ENCODE assay signal across 8 cellular contexts in genomic region chr9:77177143-77177893, GRCh38. TPM values are rescaled to one million over a fixed set of nuclear protein-coding genes. Genes with fewer than 3 reads are reported as not detected.
DNase-seq lines count a peak whose midpoint lies in the region; ATAC-seq and TF ChIP-seq lines count a peak whose summit lies in the region.

Gene VPS13A, plus strand, starts transcription at chr9:77177534. Its CDS starts 171 bp downstream, at chr9:77177705.

- no peaks in the 10 kb centered on the region for H3K9me3 Mint-ChIP-seq in Caco-2 (ENCODE audit: unreplicated experiment)
- H3K9me3 Mint-ChIP-seq in endodermal cell: no peaks in the 10 kb centered on the region

- H3K4me3 ChIP-seq in Caco-2 (ENCODE audit: low read depth, low read length) (peak within 1 kb of the TSS; percentile 39), endodermal cell (ENCODE audit: low read length) (peak within 1 kb of the TSS; percentile 94)

- H3K27me3 ChIP-seq in Caco-2 (replicated peaks; ENCODE audit: control insufficient read depth, insufficient read depth, low read length): no peaks in the 10 kb centered on the region
- H3K27me3 ChIP-seq in endodermal cell (ENCODE audit: control insufficient read depth, insufficient read depth, low read length, poor library complexity, severe bottlenecking): no peaks in the 10 kb centered on the region

- H3K4me3 Mint-ChIP-seq in Caco-2 (ENCODE audit: unreplicated experiment): peak within 1 kb of the TSS; percentile 75
- peak within 1 kb of the TSS; percentile 91 for H3K4me3 Mint-ChIP-seq in endodermal cell

- H3K36me3 Mint-ChIP-seq in Caco-2 (ENCODE audit: insufficient read depth, unreplicated experiment) (no peaks in the 10 kb centered on the region), endodermal cell (ENCODE audit: low read depth) (no peaks in the 10 kb centered on the region)

- peak within 1 kb of the TSS; percentile 66 for H3K9ac ChIP-seq in endodermal cell (ENCODE audit: extremely low read depth, low read length, poor library complexity, severe bottlenecking)

- no peaks in the 10 kb centered on the region for H3K9me3 ChIP-seq in Caco-2
- no peaks in the 10 kb centered on the region for H3K9me3 ChIP-seq in endodermal cell (ENCODE audit: control insufficient read depth, low read length)

- H3K4me1 Mint-ChIP-seq in Caco-2 (ENCODE audit: low read depth, unreplicated experiment) (no peaks in the 10 kb centered on the region), endodermal cell (peaks cover 27% of the 10 kb centered on the region)

- POLR2A ChIA-PET in Caco-2 (lab: Charles Lee): no interaction called here

- BruUV-seq in Caco-2 (replicated peaks; lab: Mats Ljungman, UMichigan): no TSS peak

- CTCF ChIA-PET in Caco-2 (lab: Charles Lee): no interaction called here

- peak within 1 kb of the TSS; percentile 35 for H3K27ac ChIP-seq in endodermal cell (ENCODE audit: low read depth, low read length)

- H3K4me1 ChIP-seq in Caco-2: no peaks in the 10 kb centered on the region
- H3K4me1 ChIP-seq in endodermal cell (ENCODE audit: control insufficient read depth, insufficient read depth, low read length): peaks cover 3% of the 10 kb centered on the region

- H3K36me3 ChIP-seq in Caco-2 (ENCODE audit: control insufficient read depth, insufficient read depth, low read length) (no peaks in the 10 kb centered on the region), endodermal cell (ENCODE audit: control insufficient read depth, insufficient read depth, low read length) (no peaks in the 10 kb centered on the region)

- peak; percentile 83 to 89 for DNase-seq in Caco-2
- peak; percentile 96 for DNase-seq in HT1080 (ENCODE audit: low read depth)
- peak; percentile 55 to 81 for DNase-seq in NOMO-1 (lab: John Stamatoyannopoulos, UW; ENCODE audit: unreplicated experiment in 2 of 2)
- peak; percentile 82 to 85 for DNase-seq in activated CD8-positive, alpha-beta memory T cell treated with anti-CD3 and anti-CD28 coated beads for 4 hours (ENCODE audit: low read depth in 2 of 2)
- DNase-seq in endodermal cell: peak; percentile 99
- DNase-seq in mesenteric fat pad (ENCODE audit: low spot score): peak; percentile 95
- DNase-seq in stimulated activated CD8-positive, alpha-beta memory T cell treated with anti-CD3 and anti-CD28 coated beads, Interleukin-15, amount 100 ng/mL, for 4 hours (ENCODE audit: low read depth in 2 of 2): peak; percentile 85 to 87

- TF ChIP-seq CTCF in Caco-2 (IDR thresholded peaks at IDR 0.05; ENCODE audit: insufficient read depth in 1 of 2, low read depth in 1 of 2, low read length in 1 of 2, severe bottlenecking in 1 of 2, unreplicated experiment in 1 of 2) (peak in 1 of 2 experiments; percentile 2), endodermal cell (conservative IDR thresholded peaks at IDR 0.05) (peak; percentile 38)

- H3K27ac Mint-ChIP-seq in Caco-2 (ENCODE audit: unreplicated experiment): no peak within 1 kb of the TSS
- H3K27ac Mint-ChIP-seq in endodermal cell: peak within 1 kb of the TSS; percentile 89

- H3K27me3 Mint-ChIP-seq in Caco-2 (ENCODE audit: insufficient read depth, unreplicated experiment): no peaks in the 10 kb centered on the region
- H3K27me3 Mint-ChIP-seq in endodermal cell (ENCODE audit: insufficient read depth): peaks cover 2% of the 10 kb centered on the region

- intact Hi-C loops in Caco-2 (cut with micrococcal nuclease; ENCODE audit: unreplicated experiment): no loop called here

- WGBS in endodermal cell (ENCODE audit: insufficient coverage in 1 of 2, insufficient read length in 1 of 2), 2 experiments: 0 to 1% methylated on average over 30 to 89 of the region's 89 CpGs

- ATAC-seq in GM21360 (IDR thresholded peaks at IDR 0.05; ENCODE audit: unreplicated experiment): peak; percentile 86

RNA-seq across cellular contexts. Expression of gene VPS13A, which starts in this region (rescaled TPM):
- total RNA-seq in Caco-2 (2022) (14.3 and 16.9 TPM in 2 replicates), endodermal cell (10 to 100 TPM; 37.2 to 41.6 TPM), mesenteric fat pad (26.8 TPM)
- total RNA-seq in HT1080 (2014; rRNA removed; shearing (Covaris generic)): 8.4 and 9.9 TPM in 2 replicates
- 4.8 and 6.1 TPM in 2 replicates for polyA plus RNA-seq in HT1080 (2015; cell fraction: cytosol; rRNA removed)
- 62.8 and 64.0 TPM in 2 replicates for polyA plus RNA-seq in HT1080 (2015; cell fraction: nucleus; rRNA removed)
- polyA plus RNA-seq in endodermal cell (2013, experiment 1 of 2): 14.3 TPM
- polyA plus RNA-seq in endodermal cell (2013, experiment 2 of 2): 14.9 TPM

Comparison
In these comparisons a context has a peak if more than half of its experiments do, and no peak if none do; other contexts are left out.
1. Peak in every context shown above with its lines: DNase-seq, ATAC-seq, H3K4me3 ChIP-seq and H3K27ac ChIP-seq.